Comparison of ENCODE assay signal across 8 cellular contexts in the genomic region with DNA sequence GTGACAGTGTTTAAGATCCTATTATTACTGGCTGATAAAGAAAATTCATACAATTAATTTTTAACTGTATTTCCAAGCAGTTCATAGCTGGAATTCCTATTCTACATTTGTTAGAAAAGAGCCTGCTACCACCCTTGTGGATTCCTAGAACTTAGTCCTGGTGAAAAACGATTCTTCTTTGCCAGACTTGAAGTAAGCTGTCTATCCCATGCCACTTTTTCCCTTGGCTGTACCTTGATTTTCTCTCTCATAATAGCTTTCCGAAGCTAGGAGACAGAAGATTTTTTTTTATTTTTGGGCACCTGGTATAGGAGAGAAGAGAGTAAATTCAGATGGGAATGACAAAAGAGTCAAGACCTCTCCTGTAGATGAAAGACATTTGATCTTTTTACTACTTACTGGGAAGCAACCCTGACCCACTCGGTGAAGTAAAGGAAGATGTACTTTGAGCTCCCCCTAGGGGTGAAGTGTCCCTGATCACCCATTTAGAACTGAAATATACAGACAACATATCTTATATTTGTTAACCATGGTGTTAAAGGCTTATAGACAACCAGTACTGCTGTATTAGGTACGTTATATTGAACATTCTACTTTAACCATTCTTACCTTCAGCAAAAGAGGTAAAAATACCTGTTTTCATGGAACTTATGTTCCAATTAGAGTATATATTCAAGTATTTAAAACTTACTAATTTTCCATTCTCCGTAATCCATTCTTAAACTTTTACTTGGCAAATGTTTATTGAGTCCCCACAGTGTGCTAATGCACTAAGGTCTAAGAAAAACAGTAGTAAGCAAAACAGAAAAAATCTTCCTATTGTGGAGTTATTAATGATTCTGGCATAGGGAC. TPM values are rescaled to one million over a fixed set of nuclear protein-coding genes. Genes with fewer than 3 reads are reported as not detected.
DNase-seq lines count a peak whose midpoint lies in the region; ATAC-seq and TF ChIP-seq lines count a peak whose summit lies in the region.

No MANE protein-coding gene starts in this region.

- no peak overlapping the region for H2AK5ac ChIP-seq in trophoblast cell (ENCODE audit: low read length)

- no peak overlapping the region for H3K4me3 ChIP-seq in GM06990 (replicated peaks; ENCODE audit: low read depth, low read length)
- no peak overlapping the region for H3K4me3 ChIP-seq in trophoblast cell (ENCODE audit: low read depth, low read length)
- H3K4me3 ChIP-seq in aorta (ENCODE audit: low read length in 2 of 2) = no peak overlapping the region

- H3K27ac ChIP-seq in trophoblast cell (ENCODE audit: low read depth, low read length) (no peak overlapping the region), aorta (ENCODE audit: low read depth in 1 of 2, low read length in 2 of 2) (no peak overlapping the region)

- H3K36me3 ChIP-seq in GM06990 (ENCODE audit: control insufficient read depth, insufficient read depth, low read length) = no peaks in the 10 kb centered on the region; the same call in none of the 2 replicates
- peaks cover 0 to 3% of the 10 kb centered on the region in 2 experiments for H3K36me3 ChIP-seq in trophoblast cell (ENCODE audit: control insufficient read depth in 1 of 2, insufficient read depth in 2 of 2, low read length in 2 of 2)
- peaks cover 0 to 3% of the 10 kb centered on the region in 2 donors for H3K36me3 ChIP-seq in aorta (ENCODE audit: control insufficient read depth in 1 of 2, insufficient read depth in 2 of 2, low read length in 1 of 2)

- H2BK5ac ChIP-seq in trophoblast cell (ENCODE audit: low read depth, low read length, poor library complexity) = no peak overlapping the region

- H3K23ac ChIP-seq in trophoblast cell (ENCODE audit: low read length) = no peak overlapping the region

- no peak overlapping the region for H4K91ac ChIP-seq in trophoblast cell (ENCODE audit: low read depth, low read length)

- no peak overlapping the region for H2AFZ ChIP-seq in trophoblast cell (ENCODE audit: insufficient read depth, low read length, poor library complexity)

- no peak overlapping the region for H3K14ac ChIP-seq in trophoblast cell (ENCODE audit: low read length)

- H3K79me2 ChIP-seq in trophoblast cell (ENCODE audit: control insufficient read depth, insufficient read depth, low read length, poor library complexity) = no peaks in the 10 kb centered on the region

- no peak overlapping the region for H2BK12ac ChIP-seq in trophoblast cell (ENCODE audit: low read length)

- H3K9me3 ChIP-seq in trophoblast cell (ENCODE audit: insufficient read depth, low read depth, low read length) = no peaks in the 10 kb centered on the region
- no peaks in the 10 kb centered on the region for H3K9me3 ChIP-seq in aorta (ENCODE audit: control insufficient read depth, low read length)

- H3K4ac ChIP-seq in trophoblast cell (ENCODE audit: low read depth, low read length) = no peak overlapping the region

- no peak overlapping the region for H4K12ac ChIP-seq in trophoblast cell (ENCODE audit: low read depth, low read length)

- H3K79me1 ChIP-seq in trophoblast cell (ENCODE audit: low read length) = no peaks in the 10 kb centered on the region

- ATAC-seq in GM21717 (IDR thresholded peaks at IDR 0.05; ENCODE audit: unreplicated experiment) (peak; percentile 82), aorta (ENCODE audit: low FRiP score) (peak; percentile 85)

- H3K4me2 ChIP-seq in trophoblast cell (ENCODE audit: low read length) = no peak overlapping the region

- H2BK120ac ChIP-seq in trophoblast cell (ENCODE audit: insufficient read depth, low read length, poor library complexity) = no peak overlapping the region

- no peak overlapping the region for H3K18ac ChIP-seq in trophoblast cell (ENCODE audit: low read length)

- no peak overlapping the region for H4K8ac ChIP-seq in trophoblast cell (ENCODE audit: low read depth, low read length)

- DNase-seq in GM06990 (ENCODE audit: extremely low read depth, insufficient read length) (no peak), HuH-7.5 (ENCODE audit: low spot score) (peak; percentile 6), RPMI7951 (ENCODE audit: low read depth) (peak; percentile 70), globus pallidus (ENCODE audit: low spot score) (peak; percentile 68), trophoblast cell (peak; percentile 69 to 88), aorta (no peak)
- DNase-seq in activated effector memory CD4-positive, alpha-beta T cell treated with Interleukin-2 at 50 U/mL for 16 hours = peak; percentile 4

- no peak overlapping the region for H3K9ac ChIP-seq in trophoblast cell (ENCODE audit: low read length)

- H3K4me1 ChIP-seq in trophoblast cell (ENCODE audit: control insufficient read depth in 1 of 2, insufficient read depth in 2 of 2, low read length in 2 of 2) (no peaks in the 10 kb centered on the region), aorta (ENCODE audit: control insufficient read depth in 1 of 2, insufficient read depth in 2 of 2, low read length in 2 of 2) (no peaks in the 10 kb centered on the region)

- whole genome bisulfite sequencing in trophoblast cell (ENCODE audit: extremely low coverage, insufficient coverage, insufficient read length) = no CpG with 5 or more reads among the region's 5 CpGs
- 32 to 36% methylated on average over 5 of the region's 5 CpGs for WGBS in aorta, 2 donors

- peak; percentile 69 for TF ChIP-seq CTCF in GM06990 (IDR thresholded peaks at IDR 0.05; ENCODE audit: insufficient read depth, low read length, poor library complexity, severe bottlenecking)

- H3K27me3 ChIP-seq in GM06990 (replicated peaks; ENCODE audit: control insufficient read depth, insufficient read depth, low read length) = no peaks in the 10 kb centered on the region
- H3K27me3 ChIP-seq in trophoblast cell (ENCODE audit: insufficient read depth, low read length) = no peaks in the 10 kb centered on the region
- no peaks in the 10 kb centered on the region for H3K27me3 ChIP-seq in aorta (ENCODE audit: control insufficient read depth in 1 of 2, insufficient read depth in 2 of 2, low read length in 1 of 2)

- intact Hi-C loops in aorta (cut with DNase I) = loop anchor here (10.0 kb wide), 2 partner anchors 59 to 339 kb away; partner anchors contain the start of genes CGGBP1 (in 1 of the 2) and ZNF654 (in 1 of the 2)

RNA-seq across cellular contexts. Expression of gene C3orf38, which starts 36.2 kb away (rescaled TPM):
- total RNA-seq in RPMI7951 (2014; rRNA removed; shearing (Covaris generic)) = 25.6 and 29.9 TPM in 2 replicates
- polyA plus RNA-seq in trophoblast cell (2013) = 16.9 and 17.2 TPM in 2 replicates
- total RNA-seq in aorta = 10 to 100 TPM; 22.4 to 23.6 TPM
- 10 to 100 TPM; 10.3 to 12.8 TPM for polyA plus RNA-seq in aorta

RNA-seq across cellular contexts. Expression of gene ZNF654, which starts 54.5 kb away (rescaled TPM):
- 17.3 and 18.1 TPM in 2 replicates for total RNA-seq in RPMI7951 (2014; rRNA removed; shearing (Covaris generic))
- 7.4 and 7.5 TPM in 2 replicates for polyA plus RNA-seq in trophoblast cell (2013)
- total RNA-seq in aorta = 10 to 100 TPM; 18.0 to 28.3 TPM
- 1 to 10 TPM; 3.0 to 4.9 TPM for polyA plus RNA-seq in aorta

RNA-seq across cellular contexts. Expression of gene CGGBP1, which starts 54.7 kb away (rescaled TPM):
- 82.3 and 94.9 TPM in 2 replicates for total RNA-seq in RPMI7951 (2014; rRNA removed; shearing (Covaris generic))
- polyA plus RNA-seq in trophoblast cell (2013) = 63.6 and 64.8 TPM in 2 replicates
- 10 to 100 TPM; 65.8 to 73.6 TPM for total RNA-seq in aorta
- polyA plus RNA-seq in aorta = 10 to 100 TPM; 41.3 to 53.2 TPM

Comparison
In these comparisons a context has a peak if more than half of its experiments do, and no peak if none do; other contexts are left out.
1. DNase-seq: peak in HuH-7.5 (single experiment), RPMI7951 (single experiment), activated effector memory CD4-positive, alpha-beta T cell treated with Interleukin-2 at 50 U/mL for 16 hours (single experiment), globus pallidus (single experiment) and trophoblast cell (2 of 2); none in GM06990 (single experiment) and aorta (0 of 2).